ENCODE assay signal across 9 cellular contexts in the genomic region with DNA sequence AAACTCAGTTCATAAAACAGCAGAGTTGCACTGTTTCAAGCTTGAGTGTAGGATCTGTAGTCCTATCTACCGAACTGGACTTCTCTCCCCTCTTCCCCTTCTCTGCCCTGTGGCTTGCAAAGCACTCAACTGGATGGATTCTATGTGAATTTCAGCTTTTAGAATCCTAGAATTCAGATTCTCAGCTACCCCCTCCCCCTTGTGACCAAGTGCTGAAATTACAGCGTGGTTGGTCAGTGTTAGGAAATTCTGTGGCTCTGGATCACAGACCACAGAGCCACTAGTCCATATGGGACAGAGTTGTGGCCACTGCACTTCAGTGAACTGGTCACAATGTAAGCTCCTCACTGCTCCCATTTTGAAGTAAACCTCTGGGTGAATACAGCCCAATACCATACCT.
A peak's percentile ranks its signal among the peaks of the same experiment; 100 is the strongest.
DNase-seq lines count a peak whose midpoint lies in the region; ATAC-seq, FAIRE-seq and TF ChIP-seq lines count a peak whose summit lies in the region.
"Had no signal": no experiment of that assay in that cellular context is flagged by ENCODE, and none has a peak within 500 bp of the region (broad histone marks: within the 10 kb centered on the region; RNA-seq: fewer than 3 reads in every experiment).

No MANE protein-coding gene starts in this region.

- H3K27me3 Mint-ChIP-seq in T-helper 17 cell = no peaks in the 10 kb centered on the region
- H3K27me3 Mint-ChIP-seq: activated naive CD8-positive, alpha-beta T cell had no signal

- TF ChIP-seq POLR2A in thyroid gland (IDR thresholded peaks at IDR 0.05) = no peak
- TF ChIP-seq POLR2A in GM12892 (IDR thresholded peaks at IDR 0.05; ENCODE audit: low read depth, low read length) = no peak

- no peak overlapping the region for H3K4me3 Mint-ChIP-seq in T-helper 17 cell
- H3K4me3 Mint-ChIP-seq: activated naive CD8-positive, alpha-beta T cell had no signal

- peak; percentile 13 for DNase-seq in NOMO-1 treated with DMSO at 0.1 percent for 48 hours (lab: John Stamatoyannopoulos, UW; ENCODE audit: unreplicated experiment)
- DNase-seq in NOMO-1 treated with dmso at 0.1 percent for 144 hours (lab: John Stamatoyannopoulos, UW; ENCODE audit: unreplicated experiment) = no peak
- peak; percentile 25 for DNase-seq in NCI-H2227 treated with DMSO at 0.1 percent for 48 hours (lab: John Stamatoyannopoulos, UW)
- DNase-seq in epithelial cell of proximal tubule (ENCODE audit: low read depth) = no peak
- peak; percentile 29 to 33 for DNase-seq in thyroid gland
- DNase-seq in activated naive CD4-positive, alpha-beta T cell treated with anti-CD3 and anti-CD28 coated beads, Interleukin-2, amount 50 U/mL, for 72 hours (ENCODE audit: low spot score in 2 of 2) = no peak
- DNase-seq in GM12892 (ENCODE audit: insufficient read length) = no peak
- DNase-seq in T-helper 17 cell = no peak

- H3K9me3 Mint-ChIP-seq in activated naive CD4-positive, alpha-beta T cell treated with anti-CD3 and anti-CD28 coated beads, Interleukin-2, amount 50 U/mL, for 72 hours = peaks cover 0 to 6% of the 10 kb centered on the region in 2 donors

- no peaks in the 10 kb centered on the region for H3K27me3 ChIP-seq in thyroid gland

- H3K27ac ChIP-seq in thyroid gland = no peak overlapping the region

- H3K4me3 ChIP-seq in epithelial cell of proximal tubule (ENCODE audit: low read depth, low read length) (no peak overlapping the region), thyroid gland (replicated peaks in 1 of 3) (no peak overlapping the region)

- FAIRE-seq in GM12892 (lab: Jason Lieb, UNC) = no peak

- H3K36me3 ChIP-seq in thyroid gland = no peaks in the 10 kb centered on the region

- 23 to 33% methylated on average over 2 of the region's 2 CpGs for WGBS in thyroid gland, 2 donors

- H3K36me3 Mint-ChIP-seq in activated naive CD4-positive, alpha-beta T cell treated with anti-CD3 and anti-CD28 coated beads, Interleukin-2, amount 50 U/mL, for 72 hours = no peaks in the 10 kb centered on the region
- no peaks in the 10 kb centered on the region for H3K36me3 Mint-ChIP-seq in T-helper 17 cell (ENCODE audit: low read depth)
- H3K36me3 Mint-ChIP-seq: activated naive CD8-positive, alpha-beta T cell had no signal

- H3K4me1 ChIP-seq in thyroid gland = no peaks in the 10 kb centered on the region

- TF ChIP-seq CTCF in epithelial cell of proximal tubule (conservative IDR thresholded peaks at IDR 0.05; ENCODE audit: low read depth, low read length) = peak; percentile 55
- peak in 5 of 6 experiments; percentile 26 to 53 (median 45) for TF ChIP-seq CTCF in thyroid gland (IDR thresholded peaks at IDR 0.05)

- intact Hi-C loops in thyroid gland (cut with DNase I) = loop anchor here (10.0 kb wide), 1 partner anchor 272 kb away; a partner anchor contains a TSS

- no peak overlapping the region for H3K27ac Mint-ChIP-seq in activated naive CD4-positive, alpha-beta T cell treated with anti-CD3 and anti-CD28 coated beads, Interleukin-2, amount 50 U/mL, for 72 hours
- H3K27ac Mint-ChIP-seq in T-helper 17 cell = no peak overlapping the region
- H3K27ac Mint-ChIP-seq: activated naive CD8-positive, alpha-beta T cell had no signal

- no peak for ATAC-seq in activated naive CD4-positive, alpha-beta T cell treated with anti-CD3 and anti-CD28 coated beads, Interleukin-2, amount 50 U/mL, for 72 hours
- no peak for ATAC-seq in T-helper 17 cell

- no peaks in the 10 kb centered on the region for H3K4me1 Mint-ChIP-seq in T-helper 17 cell

- no peaks in the 10 kb centered on the region for H3K9me3 ChIP-seq in thyroid gland
- H3K9me3 ChIP-seq in T-helper 17 cell (ENCODE audit: control insufficient read depth, low read length, poor library complexity, severe bottlenecking) = no peaks in the 10 kb centered on the region

Comparison
In these comparisons a context has a peak if more than half of its experiments do, and no peak if none do; other contexts are left out.
1. DNase-seq: peak in NOMO-1 treated with DMSO at 0.1 percent for 48 hours (single experiment), NCI-H2227 treated with DMSO at 0.1 percent for 48 hours (single experiment) and thyroid gland (2 of 2); none in NOMO-1 treated with dmso at 0.1 percent for 144 hours (single experiment), epithelial cell of proximal tubule (single experiment), activated naive CD4-positive, alpha-beta T cell treated with anti-CD3 and anti-CD28 coated beads, Interleukin-2, amount 50 U/mL, for 72 hours (0 of 2), GM12892 (single experiment) and T-helper 17 cell (0 of 3).